27 cellular contexts compared by ENCODE assay signal in genomic region chr7:24139996-24140395, GRCh38.
"Had no signal": no experiment of that assay in that cellular context is flagged by ENCODE, and none has a peak within 500 bp of the region (broad histone marks: within the 10 kb centered on the region; RNA-seq: fewer than 3 reads in every experiment).

No MANE protein-coding gene starts in this region.

- ATAC-seq: activated CD4-positive, alpha-beta T cell treated with anti-CD3 and anti-CD28 coated beads for 36 hours; activated CD4-positive, CD25-positive, alpha-beta regulatory T cell treated with anti-CD3 and anti-CD28 coated beads, Interleukin-2, amount 50 U/mL, for 24 hours; activated CD8-positive, alpha-beta T cell treated with anti-CD3 and anti-CD28 coated beads, Interleukin-2, amount 10 ng/mL, durations not matched to agents 7 days and 5 days; body of pancreas; PC-3; Right ventricle myocardium inferior; WTC11 had no signal

- H3K4me3 ChIP-seq: body of pancreas, breast epithelium had no signal

- H3K4me1 ChIP-seq: body of pancreas, breast epithelium had no signal

- DNase-seq: activated CD4-positive, alpha-beta T cell treated with anti-CD3 and anti-CD28 coated beads for 36 hours; activated CD4-positive, alpha-beta T cell treated with anti-CD3 and anti-CD28 coated beads, Interleukin-2, amount 10 ng/mL, durations not matched to agents 7 days and 5 days; activated CD4-positive, alpha-beta T cell treated with anti-CD3 and anti-CD28 coated beads, Interleukin-2, amount 50 U/mL, for 48 hours; activated CD8-positive, alpha-beta T cell treated with anti-CD3 and anti-CD28 coated beads, Interleukin-2, amount 10 ng/mL, durations not matched to agents 7 days and 5 days; activated gamma-delta T cell; activated naive CD4-positive, alpha-beta T cell treated with Interleukin-2 at 50 U/mL for 16 hours; activated naive CD8-positive, alpha-beta T cell treated with anti-CD3 and anti-CD28 coated beads, Interleukin-2, amount 10 ng/mL, durations not matched to agents 7 days and 5 days; activated T-cell treated with anti-CD3 and anti-CD28 coated beads, Interleukin-2, amount 50 U/mL, for 24 hours; body of pancreas; NCI-H1092 treated with DMSO at 0.1 percent for 48 hours; NCI-H1417 treated with DMSO at 0.1 percent for 48 hours; NCI-H1694 treated with DMSO at 0.1 percent for 48 hours; NCI-H2029; NCI-H345; NCI-H524 treated with DMSO at 0.1 percent for 48 hours; PC-3; SIG-M5; T1000 had no signal

- H3K27ac ChIP-seq: body of pancreas, breast epithelium, RWPE1 had no signal

- H3K36me3 ChIP-seq: breast epithelium had no signal

- H3K27ac Mint-ChIP-seq: activated CD4-positive, alpha-beta T cell treated with anti-CD3 and anti-CD28 coated beads for 36 hours; activated CD4-positive, alpha-beta T cell treated with anti-CD3 and anti-CD28 coated beads, Interleukin-2, amount 10 ng/mL, durations not matched to agents 7 days and 5 days; activated CD8-positive, alpha-beta T cell treated with anti-CD3 and anti-CD28 coated beads, Interleukin-2, amount 10 ng/mL, durations not matched to agents 7 days and 5 days; activated naive CD4-positive, alpha-beta T cell treated with anti-CD3 and anti-CD28 coated beads, Interleukin-2, amount 50 U/mL, for 24 hours; activated naive CD8-positive, alpha-beta T cell treated with anti-CD3 and anti-CD28 coated beads, Interleukin-2, amount 10 ng/mL, durations not matched to agents 7 days and 5 days; activated T-cell treated with anti-CD3 and anti-CD28 coated beads, Interleukin-2, amount 50 U/mL, for 24 hours; activated T-helper 2 cell treated with anti-CD3 and anti-CD28 coated beads, Interferon-gamma antibody, Interleukin-2, Interleukin-4, amounts not matched to agents 10 μg/mL and 5 μg/mL and 100 μg/mL, durations not matched to agents 14 hours and 24 hours and 36 hours; WTC11 had no signal

- H3K27me3 ChIP-seq: body of pancreas, breast epithelium had no signal

- H3K9me3 ChIP-seq: body of pancreas, breast epithelium had no signal

- H3K9me3 Mint-ChIP-seq: activated CD4-positive, alpha-beta T cell treated with anti-CD3 and anti-CD28 coated beads, Interleukin-2, amount 10 ng/mL, durations not matched to agents 7 days and 5 days; activated naive CD4-positive, alpha-beta T cell treated with anti-CD3 and anti-CD28 coated beads, Interleukin-2, amount 50 U/mL, for 24 hours; activated naive CD8-positive, alpha-beta T cell treated with anti-CD3 and anti-CD28 coated beads, Interleukin-2, amount 10 ng/mL, durations not matched to agents 7 days and 5 days; activated T-cell treated with anti-CD3 and anti-CD28 coated beads, Interleukin-2, amount 50 U/mL, for 24 hours; activated T-helper 2 cell treated with anti-CD3 and anti-CD28 coated beads, Interferon-gamma antibody, Interleukin-2, Interleukin-4, amounts not matched to agents 10 μg/mL and 5 μg/mL and 100 μg/mL, durations not matched to agents 14 hours and 24 hours and 36 hours; WTC11 had no signal

- H3K4me3 Mint-ChIP-seq: activated CD4-positive, alpha-beta T cell treated with anti-CD3 and anti-CD28 coated beads for 36 hours; activated CD4-positive, alpha-beta T cell treated with anti-CD3 and anti-CD28 coated beads, Interleukin-2, amount 10 ng/mL, durations not matched to agents 7 days and 5 days; activated CD8-positive, alpha-beta T cell treated with anti-CD3 and anti-CD28 coated beads, Interleukin-2, amount 10 ng/mL, durations not matched to agents 7 days and 5 days; activated naive CD4-positive, alpha-beta T cell treated with anti-CD3 and anti-CD28 coated beads, Interleukin-2, amount 50 U/mL, for 24 hours; activated naive CD8-positive, alpha-beta T cell treated with anti-CD3 and anti-CD28 coated beads, Interleukin-2, amount 10 ng/mL, durations not matched to agents 7 days and 5 days; activated T-cell treated with anti-CD3 and anti-CD28 coated beads, Interleukin-2, amount 50 U/mL, for 24 hours; WTC11 had no signal

- H3K4me1 Mint-ChIP-seq: activated CD4-positive, alpha-beta T cell treated with anti-CD3 and anti-CD28 coated beads for 36 hours had no signal

- FAIRE-seq: astrocyte, RCC 7860 had no signal
